Comparison of ENCODE assay signal across 8 cellular contexts in the genomic region with DNA sequence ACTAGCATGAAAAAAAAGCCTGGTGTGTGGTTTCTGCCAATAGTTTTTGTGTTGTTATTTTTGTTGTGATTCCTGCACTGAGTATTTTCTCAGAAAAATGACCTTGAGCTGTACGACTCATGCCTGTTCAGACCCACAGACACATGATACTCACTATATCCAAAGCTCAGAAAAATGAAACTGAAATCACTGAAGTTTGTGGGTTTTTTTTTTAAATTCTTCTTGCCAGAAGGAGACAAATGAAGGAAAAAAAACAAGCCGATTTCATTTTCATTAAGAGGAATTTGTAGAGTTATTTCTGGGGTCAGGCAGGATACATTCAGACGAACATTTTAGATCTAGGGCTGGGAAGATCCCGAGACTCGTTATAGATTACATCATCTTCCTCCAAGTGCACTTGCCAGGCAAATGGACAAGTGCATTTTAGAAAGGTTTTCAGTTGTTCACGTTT.
DNase-seq lines count a peak whose midpoint lies in the region; ATAC-seq and TF ChIP-seq lines count a peak whose summit lies in the region.

No MANE protein-coding gene starts in this region.

- peak overlapping the region in 1 of 7 donors; percentile 83 for H3K27ac Mint-ChIP-seq in CD14-positive monocyte
- H3K27ac Mint-ChIP-seq in activated naive CD8-positive, alpha-beta T cell treated with anti-CD3 and anti-CD28 coated beads, Interleukin-2, amount 50 U/mL, for 24 hours = peak overlapping the region; percentile 79
- no peak overlapping the region for H3K27ac Mint-ChIP-seq in memory B cell

- ATAC-seq in HG02610 (IDR thresholded peaks at IDR 0.05; ENCODE audit: unreplicated experiment) = peak; percentile 29
- ATAC-seq in activated naive CD8-positive, alpha-beta T cell treated with anti-CD3 and anti-CD28 coated beads, Interleukin-2, amount 50 U/mL, for 24 hours = peak; percentile 46
- peak; percentile 22 for ATAC-seq in memory B cell (ENCODE audit: low read depth)
- ATAC-seq in HG02763 (IDR thresholded peaks at IDR 0.05; ENCODE audit: unreplicated experiment) = no peak
- no peak for ATAC-seq in HG02571 (IDR thresholded peaks at IDR 0.05; ENCODE audit: unreplicated experiment)
- ATAC-seq in GM19324 (IDR thresholded peaks at IDR 0.05; ENCODE audit: low FRiP score, unreplicated experiment) = no peak

- H3K36me3 Mint-ChIP-seq in CD14-positive monocyte (peaks cover 18 to 32% of the 10 kb centered on the region in 2 donors), memory B cell (peaks cover 3% of the 10 kb centered on the region)
- no peaks in the 10 kb centered on the region for H3K36me3 Mint-ChIP-seq in activated naive CD8-positive, alpha-beta T cell treated with anti-CD3 and anti-CD28 coated beads, Interleukin-2, amount 50 U/mL, for 24 hours (ENCODE audit: low read depth)

- H3K9me3 Mint-ChIP-seq in CD14-positive monocyte (no peaks in the 10 kb centered on the region), memory B cell (no peaks in the 10 kb centered on the region)
- no peaks in the 10 kb centered on the region for H3K9me3 Mint-ChIP-seq in activated naive CD8-positive, alpha-beta T cell treated with anti-CD3 and anti-CD28 coated beads, Interleukin-2, amount 50 U/mL, for 24 hours

- H3K4me1 Mint-ChIP-seq in CD14-positive monocyte (peaks cover 50% of the 10 kb centered on the region), memory B cell (peaks cover 35% of the 10 kb centered on the region)
- H3K4me1 Mint-ChIP-seq in activated naive CD8-positive, alpha-beta T cell treated with anti-CD3 and anti-CD28 coated beads, Interleukin-2, amount 50 U/mL, for 24 hours = peaks cover 72% of the 10 kb centered on the region

- H3K27me3 Mint-ChIP-seq in CD14-positive monocyte (ENCODE audit: low read depth in 3 of 3) (peaks cover 0 to 1% (median 1%) of the 10 kb centered on the region in 3 donors), memory B cell (no peaks in the 10 kb centered on the region)
- no peaks in the 10 kb centered on the region for H3K27me3 Mint-ChIP-seq in activated naive CD8-positive, alpha-beta T cell treated with anti-CD3 and anti-CD28 coated beads, Interleukin-2, amount 50 U/mL, for 24 hours

- DNase-seq in CD14-positive monocyte (ENCODE audit: low spot score) (no peak), memory B cell (ENCODE audit: low spot score in 2 of 2) (no peak), SKM-1 treated with dmso at 0.1 percent for 144 hours (lab: John Stamatoyannopoulos, UW; ENCODE audit: unreplicated experiment) (no peak)
- no peak for DNase-seq in activated naive CD8-positive, alpha-beta T cell treated with anti-CD3 and anti-CD28 coated beads, Interleukin-2, amount 50 U/mL, for 24 hours

- TF ChIP-seq CTCF in CD14-positive monocyte (IDR thresholded peaks at IDR 0.05) = no peak

- intact Hi-C loops in CD14-positive monocyte (cut with micrococcal nuclease) = loop anchor here in 1 of 2 donors (2.0 to 10.0 kb wide), 3 partner anchors 59 to 153 kb away; no protein-coding TSS in a partner anchor

- H3K4me3 Mint-ChIP-seq in CD14-positive monocyte (peak overlapping the region; percentile 41 to 57), memory B cell (peak overlapping the region; percentile 19)
- H3K4me3 Mint-ChIP-seq in activated naive CD8-positive, alpha-beta T cell treated with anti-CD3 and anti-CD28 coated beads, Interleukin-2, amount 50 U/mL, for 24 hours = peak overlapping the region; percentile 69

Comparison
In these comparisons a context has a peak if more than half of its experiments do, and no peak if none do; other contexts are left out.
1. H3K4me3 Mint-ChIP-seq: peak in every context shown above with its lines; median percentile 69 in activated naive CD8-positive, alpha-beta T cell treated with anti-CD3 and anti-CD28 coated beads, Interleukin-2, amount 50 U/mL, for 24 hours; 49 in CD14-positive monocyte; 19 in memory B cell.
2. ATAC-seq: peak in HG02610 (single experiment), activated naive CD8-positive, alpha-beta T cell treated with anti-CD3 and anti-CD28 coated beads, Interleukin-2, amount 50 U/mL, for 24 hours (single experiment) and memory B cell (single experiment); none in HG02763 (single experiment), HG02571 (single experiment) and GM19324 (single experiment).